12 cellular contexts compared by ENCODE assay signal in the genomic region with DNA sequence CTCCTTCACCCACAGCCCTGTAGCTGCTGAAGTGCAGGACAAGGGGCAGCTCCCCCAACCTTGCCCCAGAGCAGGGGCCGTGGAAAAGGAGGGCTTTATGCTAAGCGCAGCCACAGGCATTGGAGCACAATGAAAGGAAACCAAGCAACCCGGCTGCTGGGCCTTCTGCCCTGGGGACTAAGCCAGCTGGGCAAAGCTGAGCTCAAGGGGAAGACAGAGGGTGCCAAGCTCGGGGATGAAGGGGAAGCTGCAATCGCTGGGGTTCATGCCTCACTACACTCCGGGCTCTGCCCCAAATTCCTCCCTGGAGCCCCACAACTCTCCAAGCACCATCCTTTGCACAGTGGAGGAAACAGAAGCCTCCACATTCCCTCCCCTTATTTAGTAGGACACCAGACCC.
"Had no signal": no experiment of that assay in that cellular context is flagged by ENCODE, and none has a peak within 500 bp of the region (broad histone marks: within the 10 kb centered on the region; RNA-seq: fewer than 3 reads in every experiment).

No MANE protein-coding gene starts in this region.

- ATAC-seq: gastrocnemius medialis; left colon; stimulated activated naive CD8-positive, alpha-beta T cell treated with anti-CD3 and anti-CD28 coated beads, Interleukin-15, amount 100 ng/mL, for 72 hours had no signal

- DNase-seq: activated CD4-positive, alpha-beta T cell treated with anti-CD3 and anti-CD28 coated beads, Interleukin-2, amount 50 U/mL, for 1 hour; activated CD4-positive, CD25-positive, alpha-beta regulatory T cell; activated effector memory CD4-positive, alpha-beta T cell treated with Interleukin-2 at 50 U/mL for 16 hours; activated T-cell treated with anti-CD3 and anti-CD28 coated beads for 4 hours; amniotic stem cell; colonic mucosa; effector memory CD4-positive, alpha-beta T cell; gastrocnemius medialis; left colon; stimulated activated CD4-positive, alpha-beta T cell treated with anti-CD3 and anti-CD28 coated beads, Interleukin-4, amount 100 ng/mL, for 1 hour; stimulated activated naive CD8-positive, alpha-beta T cell treated with anti-CD3 and anti-CD28 coated beads, Interleukin-15, amount 100 ng/mL, for 72 hours; thyroid gland had no signal
